11 cellular contexts compared by ENCODE assay signal in genomic region chr17:55432358-55433028, GRCh38. TPM values are rescaled to one million over a fixed set of nuclear protein-coding genes. Genes with fewer than 3 reads are reported as not detected.
DNase-seq lines count a peak whose midpoint lies in the region; ATAC-seq and TF ChIP-seq lines count a peak whose summit lies in the region.
"Had no signal": no experiment of that assay in that cellular context is flagged by ENCODE, and none has a peak within 500 bp of the region (broad histone marks: within the 10 kb centered on the region; RNA-seq: fewer than 3 reads in every experiment).

No MANE protein-coding gene starts in this region.

- H3K4me3 ChIP-seq in fibroblast of mammary gland (ENCODE audit: control insufficient read depth, low read depth, low read length) = no peak overlapping the region

- CTCF ChIA-PET in activated CD8-positive, alpha-beta T cell treated with anti-CD3 and anti-CD28 coated beads for 36 hours (lab: Charles Lee) = interaction anchor here (0.7 to 1.8 kb wide), 3 partner anchors 11 to 82 kb away, joined by 3 to 4 read pairs (median 3); partner anchors contain the start of gene MMD
- CTCF ChIA-PET in activated CD8-positive, alpha-beta T cell treated with anti-CD3 and anti-CD28 coated beads, Interleukin-2, amount 10 ng/mL, durations not matched to agents 7 days and 5 days (lab: Charles Lee) = interaction anchor here (1.4 kb wide), 1 partner anchor 82 kb away, joined by 4 read pairs; no protein-coding TSS in a partner anchor

- DNase-seq in activated CD8-positive, alpha-beta T cell treated with anti-CD3 and anti-CD28 coated beads for 36 hours = no peak
- no peak for DNase-seq in activated CD8-positive, alpha-beta T cell treated with anti-CD3 and anti-CD28 coated beads, Interleukin-2, amount 10 ng/mL, durations not matched to agents 7 days and 5 days
- DNase-seq in RPMI7951 (ENCODE audit: low read depth) (peak; percentile 39), fibroblast of mammary gland (ENCODE audit: low read depth) (peak; percentile 64), foreskin melanocyte (no peak), NCI-H1092 treated with DMSO at 0.1 percent for 48 hours (lab: John Stamatoyannopoulos, UW) (no peak)
- DNase-seq: AML-193; NCI-H446; stimulated activated CD4-positive, alpha-beta T cell treated with anti-CD3 and anti-CD28 coated beads, Interleukin-2, amount 100 ng/mL, for 24 hours had no signal

- intact Hi-C loops in activated CD8-positive, alpha-beta T cell treated with anti-CD3 and anti-CD28 coated beads for 36 hours (cut with micrococcal nuclease) = no loop called here

- H3K9me3 Mint-ChIP-seq in activated CD8-positive, alpha-beta T cell treated with anti-CD3 and anti-CD28 coated beads for 36 hours = no peaks in the 10 kb centered on the region
- no peaks in the 10 kb centered on the region for H3K9me3 Mint-ChIP-seq in activated CD8-positive, alpha-beta T cell treated with anti-CD3 and anti-CD28 coated beads, Interleukin-2, amount 10 ng/mL, durations not matched to agents 7 days and 5 days (ENCODE audit: insufficient read depth)
- H3K9me3 Mint-ChIP-seq in stimulated activated naive CD8-positive, alpha-beta T cell treated with anti-CD3 and anti-CD28 coated beads, Interleukin-15, Interleukin-2, amounts not matched to agents 100 ng/mL and 50 ng/mL, for 24 hours = no peaks in the 10 kb centered on the region

- H3K27ac Mint-ChIP-seq in activated CD8-positive, alpha-beta T cell treated with anti-CD3 and anti-CD28 coated beads for 36 hours = peak overlapping the region; percentile 31
- no peak overlapping the region for H3K27ac Mint-ChIP-seq in activated CD8-positive, alpha-beta T cell treated with anti-CD3 and anti-CD28 coated beads, Interleukin-2, amount 10 ng/mL, durations not matched to agents 7 days and 5 days
- peak overlapping the region; percentile 17 for H3K27ac Mint-ChIP-seq in stimulated activated naive CD8-positive, alpha-beta T cell treated with anti-CD3 and anti-CD28 coated beads, Interleukin-15, Interleukin-2, amounts not matched to agents 100 ng/mL and 50 ng/mL, for 24 hours

- H3K36me3 Mint-ChIP-seq in activated CD8-positive, alpha-beta T cell treated with anti-CD3 and anti-CD28 coated beads for 36 hours (ENCODE audit: low read depth) = no peaks in the 10 kb centered on the region
- H3K36me3 Mint-ChIP-seq in activated CD8-positive, alpha-beta T cell treated with anti-CD3 and anti-CD28 coated beads, Interleukin-2, amount 10 ng/mL, durations not matched to agents 7 days and 5 days (ENCODE audit: low read depth) = no peaks in the 10 kb centered on the region
- no peaks in the 10 kb centered on the region for H3K36me3 Mint-ChIP-seq in stimulated activated naive CD8-positive, alpha-beta T cell treated with anti-CD3 and anti-CD28 coated beads, Interleukin-15, Interleukin-2, amounts not matched to agents 100 ng/mL and 50 ng/mL, for 24 hours (ENCODE audit: low read depth)

- H3K4me1 Mint-ChIP-seq in activated CD8-positive, alpha-beta T cell treated with anti-CD3 and anti-CD28 coated beads for 36 hours (ENCODE audit: low read depth) = peaks cover 26% of the 10 kb centered on the region
- peaks cover 11% of the 10 kb centered on the region for H3K4me1 Mint-ChIP-seq in activated CD8-positive, alpha-beta T cell treated with anti-CD3 and anti-CD28 coated beads, Interleukin-2, amount 10 ng/mL, durations not matched to agents 7 days and 5 days (ENCODE audit: low read depth)
- peaks cover 55% of the 10 kb centered on the region for H3K4me1 Mint-ChIP-seq in stimulated activated naive CD8-positive, alpha-beta T cell treated with anti-CD3 and anti-CD28 coated beads, Interleukin-15, Interleukin-2, amounts not matched to agents 100 ng/mL and 50 ng/mL, for 24 hours (ENCODE audit: low read depth)

- no peak for TF ChIP-seq CTCF in activated CD8-positive, alpha-beta T cell treated with anti-CD3 and anti-CD28 coated beads for 36 hours (IDR thresholded peaks at IDR 0.05)
- no peak for TF ChIP-seq CTCF in fibroblast of mammary gland (conservative IDR thresholded peaks at IDR 0.05; ENCODE audit: control insufficient read depth, insufficient read depth, low read depth, low read length)

- peak; percentile 38 for ATAC-seq in activated CD8-positive, alpha-beta T cell treated with anti-CD3 and anti-CD28 coated beads for 36 hours
- no peak for ATAC-seq in activated CD8-positive, alpha-beta T cell treated with anti-CD3 and anti-CD28 coated beads, Interleukin-2, amount 10 ng/mL, durations not matched to agents 7 days and 5 days
- ATAC-seq in HG02840 (IDR thresholded peaks at IDR 0.05; ENCODE audit: low FRiP score, unreplicated experiment) = no peak

- POLR2A ChIA-PET in activated CD8-positive, alpha-beta T cell treated with anti-CD3 and anti-CD28 coated beads for 36 hours (lab: Charles Lee) = no interaction called here
- POLR2A ChIA-PET in activated CD8-positive, alpha-beta T cell treated with anti-CD3 and anti-CD28 coated beads, Interleukin-2, amount 10 ng/mL, durations not matched to agents 7 days and 5 days (lab: Charles Lee) = interaction anchor here (0.6 kb wide), 1 partner anchor 222 kb away, joined by 3 read pairs; no protein-coding TSS in a partner anchor

- peaks cover 4% of the 10 kb centered on the region for H3K27me3 Mint-ChIP-seq in activated CD8-positive, alpha-beta T cell treated with anti-CD3 and anti-CD28 coated beads for 36 hours
- H3K27me3 Mint-ChIP-seq in activated CD8-positive, alpha-beta T cell treated with anti-CD3 and anti-CD28 coated beads, Interleukin-2, amount 10 ng/mL, durations not matched to agents 7 days and 5 days (ENCODE audit: low read depth) = peaks cover 12% of the 10 kb centered on the region
- H3K27me3 Mint-ChIP-seq in stimulated activated naive CD8-positive, alpha-beta T cell treated with anti-CD3 and anti-CD28 coated beads, Interleukin-15, Interleukin-2, amounts not matched to agents 100 ng/mL and 50 ng/mL, for 24 hours = peaks cover 7% of the 10 kb centered on the region

- H3K4me3 Mint-ChIP-seq in activated CD8-positive, alpha-beta T cell treated with anti-CD3 and anti-CD28 coated beads for 36 hours = no peak overlapping the region
- H3K4me3 Mint-ChIP-seq in activated CD8-positive, alpha-beta T cell treated with anti-CD3 and anti-CD28 coated beads, Interleukin-2, amount 10 ng/mL, durations not matched to agents 7 days and 5 days = no peak overlapping the region
- H3K4me3 Mint-ChIP-seq in stimulated activated naive CD8-positive, alpha-beta T cell treated with anti-CD3 and anti-CD28 coated beads, Interleukin-15, Interleukin-2, amounts not matched to agents 100 ng/mL and 50 ng/mL, for 24 hours = peak overlapping the region; percentile 1

RNA-seq across cellular contexts. Expression of gene MMD, which starts 10.9 kb away (rescaled TPM):
- total RNA-seq in activated CD8-positive, alpha-beta T cell treated with anti-CD3 and anti-CD28 coated beads for 36 hours = 10 to 100 TPM; 27.0 to 39.3 TPM
- 10 to 100 TPM; 39.4 to 41.3 TPM for total RNA-seq in activated CD8-positive, alpha-beta T cell treated with anti-CD3 and anti-CD28 coated beads, Interleukin-2, amount 10 ng/mL, durations not matched to agents 7 days and 5 days
- 59.8 and 73.4 TPM in 2 replicates for total RNA-seq in RPMI7951 (2014; rRNA removed; shearing (Covaris generic))

Comparison
In these comparisons a context has a peak if more than half of its experiments do, and no peak if none do; other contexts are left out.
1. DNase-seq: peak in RPMI7951 (single experiment) and fibroblast of mammary gland (single experiment); none in activated CD8-positive, alpha-beta T cell treated with anti-CD3 and anti-CD28 coated beads for 36 hours (single experiment), activated CD8-positive, alpha-beta T cell treated with anti-CD3 and anti-CD28 coated beads, Interleukin-2, amount 10 ng/mL, durations not matched to agents 7 days and 5 days (single experiment), foreskin melanocyte (single experiment) and NCI-H1092 treated with DMSO at 0.1 percent for 48 hours (single experiment).